ENCODE assay signal across 8 cellular contexts in the genomic region with DNA sequence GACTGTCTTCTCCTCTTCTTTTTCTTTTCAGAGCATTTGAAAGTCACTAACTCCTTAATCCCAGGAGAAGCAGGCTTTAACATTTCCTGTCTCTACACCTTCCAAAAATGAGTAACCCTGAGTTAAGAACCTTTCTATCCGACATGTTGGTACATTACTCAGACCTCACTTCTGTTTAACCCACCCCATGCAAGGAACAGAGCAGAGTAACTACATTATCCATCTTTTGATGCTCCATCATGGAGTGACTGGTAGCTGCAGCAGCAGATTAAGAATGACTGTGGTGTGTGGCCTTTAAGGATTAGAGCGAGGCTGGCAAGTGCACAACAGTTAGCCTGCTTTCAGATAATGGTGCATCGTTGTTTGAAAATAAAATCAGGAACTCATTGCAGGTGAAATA. TPM values are rescaled to one million over a fixed set of nuclear protein-coding genes. Genes with fewer than 3 reads are reported as not detected.
A peak's percentile ranks its signal among the peaks of the same experiment; 100 is the strongest.
DNase-seq lines count a peak whose midpoint lies in the region; ATAC-seq and TF ChIP-seq lines count a peak whose summit lies in the region.

No MANE protein-coding gene starts in this region.

- no peaks in the 10 kb centered on the region for H3K27me3 Mint-ChIP-seq in brain
- H3K27me3 Mint-ChIP-seq in memory B cell, result no peaks in the 10 kb centered on the region

- H3K27ac Mint-ChIP-seq in brain, result peak overlapping the region; percentile 17 to 99 (median 89)
- peak overlapping the region; percentile 60 for H3K27ac Mint-ChIP-seq in memory B cell

- peak overlapping the region in 4 of 5 experiments; percentile 29 to 93 (median 84) for H3K4me3 Mint-ChIP-seq in brain
- no peak overlapping the region for H3K4me3 Mint-ChIP-seq in memory B cell

- H3K9me3 Mint-ChIP-seq in brain (no peaks in the 10 kb centered on the region), memory B cell (no peaks in the 10 kb centered on the region)

- H3K36me3 ChIP-seq in left ventricle myocardium inferior (no peaks in the 10 kb centered on the region), upper lobe of right lung (peaks cover 7% of the 10 kb centered on the region), WERI-Rb-1 (no peaks in the 10 kb centered on the region)

- H3K36me3 Mint-ChIP-seq in brain, result no peaks in the 10 kb centered on the region
- peaks cover 6% of the 10 kb centered on the region for H3K36me3 Mint-ChIP-seq in memory B cell

- no peak for TF ChIP-seq CTCF in left ventricle myocardium inferior (IDR thresholded peaks at IDR 0.05; ENCODE audit: borderline replicate concordance)
- no peak for TF ChIP-seq CTCF in brain (conservative IDR thresholded peaks at IDR 0.05)
- no peak for TF ChIP-seq CTCF in upper lobe of right lung (IDR thresholded peaks at IDR 0.05)
- TF ChIP-seq CTCF in WERI-Rb-1 (IDR thresholded peaks at IDR 0.05; ENCODE audit: low read depth, low read length), result no peak

- H3K4me1 Mint-ChIP-seq in brain (peaks cover 72% of the 10 kb centered on the region), memory B cell (peaks cover 30% of the 10 kb centered on the region)

- H3K27me3 ChIP-seq in left ventricle myocardium inferior (ENCODE audit: low read depth) (no peaks in the 10 kb centered on the region), upper lobe of right lung (no peaks in the 10 kb centered on the region), WERI-Rb-1 (ENCODE audit: insufficient read depth, low read depth, severe bottlenecking) (no peaks in the 10 kb centered on the region)

- H3K4me1 ChIP-seq in left ventricle myocardium inferior (peaks cover 74% of the 10 kb centered on the region), upper lobe of right lung (peaks cover 70% of the 10 kb centered on the region)

- H3K4me3 ChIP-seq in left ventricle myocardium inferior (peak overlapping the region; percentile 72), upper lobe of right lung (peak overlapping the region; percentile 68), WERI-Rb-1 (ENCODE audit: low read depth, low read length) (no peak overlapping the region)

- intact Hi-C loops in left ventricle myocardium inferior (cut with micrococcal nuclease) (no loop called here), Right ventricle myocardium inferior (cut with DNase I) (loop anchor here (1.0 to 10.0 kb wide), 4 partner anchors 35 to 349 kb away; a partner anchor contains a TSS), upper lobe of right lung (cut with DNase I) (loop anchor here (10.0 kb wide), 1 partner anchor 119 kb away; a partner anchor contains a TSS)

- H3K27ac ChIP-seq in left ventricle myocardium inferior (replicated peaks) (peak overlapping the region; percentile 95), upper lobe of right lung (peak overlapping the region; percentile 97), WERI-Rb-1 (no peak overlapping the region)

- ATAC-seq in Right ventricle myocardium inferior (no peak), memory B cell (ENCODE audit: low read depth) (no peak), upper lobe of right lung (no peak), GM21447 (IDR thresholded peaks at IDR 0.05; ENCODE audit: unreplicated experiment) (no peak)

- no peak for DNase-seq in left ventricle myocardium inferior
- DNase-seq in Right ventricle myocardium inferior (ENCODE audit: missing footprints), result no peak
- DNase-seq in memory B cell (ENCODE audit: low spot score in 2 of 2), result no peak
- no peak for DNase-seq in upper lobe of right lung
- no peak for DNase-seq in effector CD4-positive, alpha-beta T cell
- DNase-seq in WERI-Rb-1, result no peak

- H3K9me3 ChIP-seq in left ventricle myocardium inferior (replicated peaks) (no peaks in the 10 kb centered on the region), upper lobe of right lung (no peaks in the 10 kb centered on the region), WERI-Rb-1 (ENCODE audit: severe bottlenecking) (no peaks in the 10 kb centered on the region)

RNA-seq across cellular contexts. Expression of a gene that starts 2.0 kb away (rescaled TPM):
- 10.6 TPM for total RNA-seq in left ventricle myocardium inferior
- total RNA-seq in Right ventricle myocardium inferior, result 11.0 TPM
- 102 TPM for polyA plus RNA-seq in brain (ENCODE audit: insufficient read depth, low read depth, low replicate concordance)
- total RNA-seq in upper lobe of right lung, result 32.1 TPM
